In genomic region chr3:134468519-134468918, GRCh38 we compare ENCODE assay signal across 23 cellular contexts.
"Had no signal": no experiment of that assay in that cellular context is flagged by ENCODE, and none has a peak within 500 bp of the region (broad histone marks: within the 10 kb centered on the region; RNA-seq: fewer than 3 reads in every experiment).

No MANE protein-coding gene starts in this region.

- ATAC-seq: effector memory CD8-positive, alpha-beta T cell; gastrocnemius medialis; left cardiac atrium; left lung; natural killer cell; psoas muscle; right cardiac atrium; stimulated activated naive B cell treated with anti-CD40 and anti-IgM and Interleukin-4, amounts not matched to agents 10 μg/mL and 1 μg/mL and 100 μg/mL, for 72 hours had no signal

- H3K4me3 ChIP-seq: gastrocnemius medialis, left lung, psoas muscle, thoracic aorta, tibial nerve, upper lobe of left lung had no signal

- H3K27me3 ChIP-seq: gastrocnemius medialis, left lung, neutrophil, tibial nerve, upper lobe of left lung had no signal

- H3K4me3 Mint-ChIP-seq: effector memory CD8-positive, alpha-beta T cell; natural killer cell; neural crest cell; stimulated activated naive B cell treated with anti-CD40 and anti-IgM and Interleukin-4, amounts not matched to agents 10 μg/mL and 1 μg/mL and 100 μg/mL, for 72 hours; stimulated activated naive CD8-positive, alpha-beta T cell treated with anti-CD3 and anti-CD28 coated beads, Interleukin-15, Interleukin-2, amounts not matched to agents 100 ng/mL and 50 ng/mL, for 24 hours had no signal

- DNase-seq: cortex of kidney; effector memory CD8-positive, alpha-beta T cell; foreskin fibroblast; gastrocnemius medialis; head of caudate nucleus; left cardiac atrium; left lung; mesenchymal stem cell; natural killer cell; psoas muscle; right cardiac atrium; small intestine; stimulated activated CD4-positive, alpha-beta T cell treated with anti-CD3 and anti-CD28 coated beads, Interleukin-15, amount 100 ng/mL, for 24 hours; stimulated activated CD4-positive, alpha-beta T cell treated with anti-CD3 and anti-CD28 coated beads, Interleukin-2, amount 100 ng/mL, for 48 hours; stimulated activated naive B cell treated with anti-CD40 and anti-IgM and Interleukin-4, amounts not matched to agents 10 μg/mL and 1 μg/mL and 100 μg/mL, for 72 hours; upper lobe of left lung had no signal

- H3K9me3 Mint-ChIP-seq: effector memory CD8-positive, alpha-beta T cell; natural killer cell; neural crest cell; stimulated activated naive B cell treated with anti-CD40 and anti-IgM and Interleukin-4, amounts not matched to agents 10 μg/mL and 1 μg/mL and 100 μg/mL, for 72 hours; stimulated activated naive CD8-positive, alpha-beta T cell treated with anti-CD3 and anti-CD28 coated beads, Interleukin-15, Interleukin-2, amounts not matched to agents 100 ng/mL and 50 ng/mL, for 24 hours had no signal

- H3K27ac Mint-ChIP-seq: effector memory CD8-positive, alpha-beta T cell; natural killer cell; stimulated activated naive B cell treated with anti-CD40 and anti-IgM and Interleukin-4, amounts not matched to agents 10 μg/mL and 1 μg/mL and 100 μg/mL, for 72 hours; stimulated activated naive CD8-positive, alpha-beta T cell treated with anti-CD3 and anti-CD28 coated beads, Interleukin-15, Interleukin-2, amounts not matched to agents 100 ng/mL and 50 ng/mL, for 24 hours had no signal

- H3K36me3 Mint-ChIP-seq: natural killer cell had no signal

- H3K9me3 ChIP-seq: gastrocnemius medialis, left lung, neutrophil, psoas muscle, thoracic aorta, tibial nerve, upper lobe of left lung had no signal

- H3K27me3 Mint-ChIP-seq: stimulated activated naive CD8-positive, alpha-beta T cell treated with anti-CD3 and anti-CD28 coated beads, Interleukin-15, Interleukin-2, amounts not matched to agents 100 ng/mL and 50 ng/mL, for 24 hours had no signal

- H3K4me1 Mint-ChIP-seq: natural killer cell; stimulated activated naive B cell treated with anti-CD40 and anti-IgM and Interleukin-4, amounts not matched to agents 10 μg/mL and 1 μg/mL and 100 μg/mL, for 72 hours had no signal

- H3K27ac ChIP-seq: gastrocnemius medialis, left lung, neutrophil, psoas muscle, thoracic aorta, tibial nerve, upper lobe of left lung had no signal

- H3K36me3 ChIP-seq: gastrocnemius medialis, left lung, neutrophil, thoracic aorta, tibial nerve, upper lobe of left lung had no signal

- FAIRE-seq: islet of Langerhans, small intestine, urothelium cell line had no signal

- H3K4me1 ChIP-seq: psoas muscle had no signal
